ENCODE assay signal across 8 cellular contexts in the genomic region with DNA sequence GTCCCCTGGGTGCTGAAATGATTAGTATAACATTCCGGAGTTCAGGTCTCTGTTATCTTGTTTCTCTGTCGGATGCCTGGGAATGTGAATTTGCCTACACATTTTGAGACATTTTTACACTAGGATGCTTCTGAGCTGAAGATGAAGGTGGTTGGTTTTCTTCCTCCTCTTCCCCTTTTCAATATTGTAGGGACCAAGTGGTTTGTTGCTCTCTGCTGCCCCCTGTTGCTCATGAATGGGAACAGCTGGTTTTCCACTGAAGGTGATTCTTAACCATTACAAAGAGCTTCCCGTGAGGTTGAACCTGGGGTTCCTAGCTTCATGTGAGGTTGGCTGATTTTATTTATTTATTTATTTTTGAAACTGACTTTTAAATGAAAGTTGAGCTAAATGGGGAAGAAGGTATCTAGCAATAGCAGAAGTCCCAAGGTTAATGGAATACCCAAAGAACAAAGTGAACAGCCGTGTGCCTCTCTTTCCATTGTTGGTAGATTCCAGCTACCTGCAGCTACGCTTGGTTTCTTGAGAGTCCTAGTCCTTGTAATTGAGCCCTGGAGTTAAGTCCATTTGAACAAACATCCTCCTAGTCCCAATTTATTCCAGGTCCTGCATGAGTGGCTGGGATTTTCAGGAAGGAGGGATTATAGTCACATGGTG.
DNase-seq lines count a peak whose midpoint lies in the region; ATAC-seq, FAIRE-seq and TF ChIP-seq lines count a peak whose summit lies in the region.

No MANE protein-coding gene starts in this region.

- H2AFZ ChIP-seq in astrocyte (ENCODE audit: low read depth, low read length), result no peak overlapping the region
- H2AFZ ChIP-seq in HepG2 (ENCODE audit: low read length), result no peak overlapping the region

- H3K36me3 ChIP-seq in astrocyte (ENCODE audit: insufficient read depth, low read length), result no peaks in the 10 kb centered on the region
- H3K36me3 ChIP-seq in HepG2 (replicated peaks in 1 of 2; ENCODE audit: control insufficient read depth in 1 of 2, insufficient read depth in 2 of 2, low read length in 2 of 2), result no peaks in the 10 kb centered on the region

- POLR2A ChIA-PET in HepG2 (lab: Yijun Ruan, JAX), result no interaction called here

- TF ChIP-seq EP300 in HepG2 (IDR thresholded peaks at IDR 0.05; ENCODE audit: low read depth in 2 of 2, low read length in 2 of 2), result no peak
- no peak for TF ChIP-seq EP300 in HepG2 (CRISPR knock-in tag; IDR thresholded peaks at IDR 0.05; ENCODE audit: borderline replicate concordance)

- no peaks in the 10 kb centered on the region for H3K4me1 Mint-ChIP-seq in activated T-cell treated with anti-CD3 and anti-CD28 coated beads, Interleukin-2, amount 50 U/mL, for 72 hours (ENCODE audit: low read depth)
- H3K4me1 Mint-ChIP-seq in activated T-cell treated with anti-CD3 and anti-CD28 coated beads, Interleukin-2, amount 50 U/mL, for 4 hours (ENCODE audit: low read depth), result no peaks in the 10 kb centered on the region
- H3K4me1 Mint-ChIP-seq in astrocyte (ENCODE audit: low read depth, unreplicated experiment), result no peaks in the 10 kb centered on the region

- H3K27ac ChIP-seq in astrocyte (ENCODE audit: low read depth, low read length) (no peak overlapping the region), HepG2 (ENCODE audit: extremely low read length, insufficient read depth, low read length) (no peak overlapping the region)

- 18% methylated on average over 5 of the region's 5 CpGs for WGBS in HepG2 (ENCODE audit: low lambda C conversion rate)

- H4K20me1 ChIP-seq in astrocyte (ENCODE audit: insufficient read depth, low read length) (no peaks in the 10 kb centered on the region), HepG2 (ENCODE audit: insufficient read depth, low read length) (no peaks in the 10 kb centered on the region)

- H3K9ac ChIP-seq in astrocyte (ENCODE audit: low read length), result no peak overlapping the region
- no peak overlapping the region for H3K9ac ChIP-seq in HepG2 (ENCODE audit: insufficient read depth, low read depth, low read length)

- H3K9me3 ChIP-seq in astrocyte (ENCODE audit: insufficient read depth, low read depth, low read length) (no peaks in the 10 kb centered on the region), HepG2 (ENCODE audit: low read length) (no peaks in the 10 kb centered on the region)

- TF ChIP-seq POLR2A in NB4 (IDR thresholded peaks at IDR 0.05; ENCODE audit: extremely low read depth, insufficient read length) (no peak), HepG2 (IDR thresholded peaks at IDR 0.05; ENCODE audit: insufficient read depth in 1 of 2, low read depth in 2 of 2, low read length in 2 of 2) (no peak)

- H3K9me3 Mint-ChIP-seq in activated T-cell treated with anti-CD3 and anti-CD28 coated beads, Interleukin-2, amount 50 U/mL, for 72 hours, result peaks cover 3 to 4% of the 10 kb centered on the region in 2 donors
- H3K9me3 Mint-ChIP-seq in activated T-cell treated with anti-CD3 and anti-CD28 coated beads, Interleukin-2, amount 50 U/mL, for 4 hours, result peaks cover 9% of the 10 kb centered on the region
- no peaks in the 10 kb centered on the region for H3K9me3 Mint-ChIP-seq in astrocyte (ENCODE audit: unreplicated experiment)

- H3K4me3 Mint-ChIP-seq in activated T-cell treated with anti-CD3 and anti-CD28 coated beads, Interleukin-2, amount 50 U/mL, for 72 hours, result no peak overlapping the region
- H3K4me3 Mint-ChIP-seq in activated T-cell treated with anti-CD3 and anti-CD28 coated beads, Interleukin-2, amount 50 U/mL, for 4 hours, result no peak overlapping the region
- H3K4me3 Mint-ChIP-seq in astrocyte (ENCODE audit: unreplicated experiment), result no peak overlapping the region

- CTCF ChIA-PET in HepG2 (lab: Yijun Ruan, JAX; ENCODE audit: low intra/inter-chr PET ratio, low total read pairs), result interaction anchor here (1.1 kb wide), 1 partner anchor 65 kb away, joined by 3 read pairs; no protein-coding TSS in a partner anchor

- H3K4me1 ChIP-seq in astrocyte (ENCODE audit: insufficient read depth, low read length) (no peaks in the 10 kb centered on the region), HepG2 (ENCODE audit: insufficient read depth, low read length) (no peaks in the 10 kb centered on the region)

- TF ChIP-seq CTCF in NB4 (IDR thresholded peaks at IDR 0.05; ENCODE audit: low read depth, low read length) (peak; percentile 83), astrocyte (IDR thresholded peaks at IDR 0.05; ENCODE audit: insufficient read depth, low read depth, low read length) (peak; percentile 65), HepG2 (CRISPR knock-in tag; IDR thresholded peaks at IDR 0.05) (peak; percentile 72)

- H3K4me3 ChIP-seq in NB4 (ENCODE audit: low read depth, low read length), result no peak overlapping the region
- no peak overlapping the region for H3K4me3 ChIP-seq in astrocyte (ENCODE audit: insufficient read depth, low read depth, low read length)
- H3K4me3 ChIP-seq in HepG2 (replicated peaks in 1 of 3; ENCODE audit: insufficient read depth in 1 of 3, low read depth in 2 of 3, low read length in 3 of 3), result no peak overlapping the region

- no peak for FAIRE-seq in astrocyte (lab: Jason Lieb, UNC)
- FAIRE-seq in HepG2 (lab: Jason Lieb, UNC), result peak; percentile 70

- BruUV-seq in HepG2 (replicated peaks; lab: Mats Ljungman, UMichigan), result no TSS peak

- ATAC-seq in activated T-cell treated with anti-CD3 and anti-CD28 coated beads, Interleukin-2, amount 50 U/mL, for 72 hours (replicated peaks in 1 of 2), result no peak
- ATAC-seq in activated T-cell treated with anti-CD3 and anti-CD28 coated beads, Interleukin-2, amount 50 U/mL, for 4 hours, result no peak
- peak; percentile 53 for ATAC-seq in HepG2
- ATAC-seq in esophagus mucosa, result no peak
- ATAC-seq in GM18519 (IDR thresholded peaks at IDR 0.05; ENCODE audit: low FRiP score, unreplicated experiment), result no peak
- ATAC-seq in GM21526 (IDR thresholded peaks at IDR 0.05; ENCODE audit: low FRiP score, unreplicated experiment), result no peak

- intact Hi-C loops in HepG2 (cut with micrococcal nuclease; ENCODE audit: unreplicated experiment), result loop anchor here (2.0 to 10.0 kb wide), 2 partner anchors 67 to 163 kb away; no protein-coding TSS in a partner anchor

- H3K27ac Mint-ChIP-seq in activated T-cell treated with anti-CD3 and anti-CD28 coated beads, Interleukin-2, amount 50 U/mL, for 72 hours, result no peak overlapping the region
- no peak overlapping the region for H3K27ac Mint-ChIP-seq in astrocyte (ENCODE audit: unreplicated experiment)

- no peaks in the 10 kb centered on the region for H3K27me3 Mint-ChIP-seq in activated T-cell treated with anti-CD3 and anti-CD28 coated beads, Interleukin-2, amount 50 U/mL, for 72 hours (ENCODE audit: low read depth)
- H3K27me3 Mint-ChIP-seq in activated T-cell treated with anti-CD3 and anti-CD28 coated beads, Interleukin-2, amount 50 U/mL, for 4 hours (ENCODE audit: low read depth), result no peaks in the 10 kb centered on the region
- H3K27me3 Mint-ChIP-seq in astrocyte (ENCODE audit: low read depth, unreplicated experiment), result peaks cover 28% of the 10 kb centered on the region

- H3K27me3 ChIP-seq in astrocyte (ENCODE audit: insufficient read depth, low read length) (no peaks in the 10 kb centered on the region), HepG2 (ENCODE audit: control insufficient read depth in 1 of 2, insufficient read depth in 2 of 2, low read length in 2 of 2) (no peaks in the 10 kb centered on the region)

- no peaks in the 10 kb centered on the region for H3K79me2 ChIP-seq in astrocyte (ENCODE audit: insufficient read depth, low read length)
- H3K79me2 ChIP-seq in HepG2 (ENCODE audit: insufficient read depth, low read length), result no peaks in the 10 kb centered on the region

- in situ Hi-C loops in HepG2 (cut with HindIII; ENCODE audit: extremely low pct_ligation_motif_present, low pct_unique_long_range_greater_than_20kb), result no loop called here

- TF ChIP-seq RAD21 in HepG2 (CRISPR knock-in tag; IDR thresholded peaks at IDR 0.05), result no peak

- no peaks in the 10 kb centered on the region for H3K36me3 Mint-ChIP-seq in activated T-cell treated with anti-CD3 and anti-CD28 coated beads, Interleukin-2, amount 50 U/mL, for 72 hours (ENCODE audit: insufficient read depth in 2 of 2)
- no peaks in the 10 kb centered on the region for H3K36me3 Mint-ChIP-seq in activated T-cell treated with anti-CD3 and anti-CD28 coated beads, Interleukin-2, amount 50 U/mL, for 4 hours (ENCODE audit: insufficient read depth)
- no peaks in the 10 kb centered on the region for H3K36me3 Mint-ChIP-seq in astrocyte (ENCODE audit: low read depth, unreplicated experiment)

- H3K4me2 ChIP-seq in astrocyte (ENCODE audit: low read length) (no peak overlapping the region), HepG2 (ENCODE audit: low read depth, low read length) (no peak overlapping the region)

- DNase-seq in activated T-cell treated with anti-CD3 and anti-CD28 coated beads, Interleukin-2, amount 50 U/mL, for 72 hours, result peak; percentile 4 to 17
- DNase-seq in activated T-cell treated with anti-CD3 and anti-CD28 coated beads, Interleukin-2, amount 50 U/mL, for 4 hours, result no peak
- DNase-seq in NB4 (ENCODE audit: low read depth) (peak; percentile 57), astrocyte (ENCODE audit: low read depth) (peak; percentile 6), HepG2 (ENCODE audit: low spot score) (peak; percentile 20)

TF ChIP-seq in HepG2, 621 proteins besides CTCF, POLR2A, EP300 and RAD21 (continues in another document):
- TF ChIP-seq, protein P1, sequence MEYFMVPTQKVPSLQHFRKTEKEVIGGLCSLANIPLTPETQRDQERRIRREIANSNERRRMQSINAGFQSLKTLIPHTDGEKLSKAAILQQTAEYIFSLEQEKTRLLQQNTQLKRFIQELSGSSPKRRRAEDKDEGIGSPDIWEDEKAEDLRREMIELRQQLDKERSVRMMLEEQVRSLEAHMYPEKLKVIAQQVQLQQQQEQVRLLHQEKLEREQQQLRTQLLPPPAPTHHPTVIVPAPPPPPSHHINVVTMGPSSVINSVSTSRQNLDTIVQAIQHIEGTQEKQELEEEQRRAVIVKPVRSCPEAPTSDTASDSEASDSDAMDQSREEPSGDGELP (IDR thresholded peaks at IDR 0.05; ENCODE audit: borderline replicate concordance, low read depth), result 0 out of 2 replicates have a peak, but pooled peaks have one; percentile 12
- peak; percentile 38; the same call in 1 of the 2 replicates for TF ChIP-seq SMC3 (IDR thresholded peaks at IDR 0.05; ENCODE audit: low read length)
- peak; percentile 42 for TF ChIP-seq STAG1 (CRISPR knock-in tag; IDR thresholded peaks at IDR 0.05)
- no peak for TF ChIP-seq BRF2 (CRISPR knock-in tag; IDR thresholded peaks at IDR 0.05)
- no peak for TF ChIP-seq POLR2AphosphoS2 (IDR thresholded peaks at IDR 0.05; ENCODE audit: low read depth, low read length)
